In genomic region chr9:22197000-22197399, GRCh38 we compare ENCODE assay signal across 7 cellular contexts.
A peak's percentile ranks its signal among the peaks of the same experiment; 100 is the strongest.
DNase-seq lines count a peak whose midpoint lies in the region; ATAC-seq and TF ChIP-seq lines count a peak whose summit lies in the region.
"Not testable (repeated sequence)": the region's sequence is repeated elsewhere in the genome, so short reads cannot be mapped to it uniquely, and the experiment has no call there.

No MANE protein-coding gene starts in this region.

- peak; percentile 91 for ATAC-seq in GM18502 (IDR thresholded peaks at IDR 0.05; ENCODE audit: poor library complexity, unreplicated experiment)
- peak; percentile 91 for ATAC-seq in GM18909 (IDR thresholded peaks at IDR 0.05; ENCODE audit: poor library complexity, unreplicated experiment)
- peak; percentile 72 for ATAC-seq in GM21447 (IDR thresholded peaks at IDR 0.05; ENCODE audit: unreplicated experiment)
- peak; percentile 86 for ATAC-seq in HG02759 (IDR thresholded peaks at IDR 0.05; ENCODE audit: unreplicated experiment)
- ATAC-seq in HG03095 (IDR thresholded peaks at IDR 0.05; ENCODE audit: unreplicated experiment): peak; percentile 75
- peak; percentile 92 for ATAC-seq in HG03469 (IDR thresholded peaks at IDR 0.05; ENCODE audit: unreplicated experiment)
- ATAC-seq in activated B cell treated with CpG ODN at 0.5 μM for 24 hours (ENCODE audit: low read depth): peak; percentile 97

- H3K36me3 Mint-ChIP-seq in activated B cell treated with CpG ODN at 0.5 μM for 24 hours (ENCODE audit: low read depth): peaks cover 20% of the 10 kb centered on the region

- peak overlapping the region; percentile 68 for H3K4me3 Mint-ChIP-seq in activated B cell treated with CpG ODN at 0.5 μM for 24 hours

- H3K27me3 Mint-ChIP-seq in activated B cell treated with CpG ODN at 0.5 μM for 24 hours: not testable (repeated sequence)

- H3K4me1 Mint-ChIP-seq in activated B cell treated with CpG ODN at 0.5 μM for 24 hours: peaks cover 47% of the 10 kb centered on the region

- peak; percentile 27 for DNase-seq in activated B cell treated with CpG ODN at 0.5 μM for 24 hours

- peak overlapping the region; percentile 95 for H3K27ac Mint-ChIP-seq in activated B cell treated with CpG ODN at 0.5 μM for 24 hours

- not testable (repeated sequence) for TF ChIP-seq CTCF in activated B cell treated with CpG ODN at 0.5 μM for 24 hours (IDR thresholded peaks at IDR 0.05)

- intact Hi-C loops in activated B cell treated with CpG ODN at 0.5 μM for 24 hours (cut with micrococcal nuclease): loop anchor here (1.0 to 2.0 kb wide), 4 partner anchors 14 to 43 kb away; no protein-coding TSS in a partner anchor

- peaks cover 21% of the 10 kb centered on the region for H3K9me3 Mint-ChIP-seq in activated B cell treated with CpG ODN at 0.5 μM for 24 hours

- POLR2A ChIA-PET in activated B cell treated with CpG ODN at 0.5 μM for 24 hours (lab: Charles Lee): interaction anchor here (1.0 kb wide), 1 partner anchor 10 kb away, joined by 3 read pairs; no protein-coding TSS in a partner anchor

- CTCF ChIA-PET in activated B cell treated with CpG ODN at 0.5 μM for 24 hours (lab: Charles Lee): interaction anchor here (1.7 kb wide), 1 partner anchor 43 kb away, joined by 6 read pairs; no protein-coding TSS in a partner anchor

Comparison
In these comparisons a context has a peak if more than half of its experiments do, and no peak if none do; other contexts are left out.
1. Peak in every context shown above with its lines: DNase-seq and ATAC-seq.